Comparison of ENCODE assay signal across 21 cellular contexts in the genomic region with DNA sequence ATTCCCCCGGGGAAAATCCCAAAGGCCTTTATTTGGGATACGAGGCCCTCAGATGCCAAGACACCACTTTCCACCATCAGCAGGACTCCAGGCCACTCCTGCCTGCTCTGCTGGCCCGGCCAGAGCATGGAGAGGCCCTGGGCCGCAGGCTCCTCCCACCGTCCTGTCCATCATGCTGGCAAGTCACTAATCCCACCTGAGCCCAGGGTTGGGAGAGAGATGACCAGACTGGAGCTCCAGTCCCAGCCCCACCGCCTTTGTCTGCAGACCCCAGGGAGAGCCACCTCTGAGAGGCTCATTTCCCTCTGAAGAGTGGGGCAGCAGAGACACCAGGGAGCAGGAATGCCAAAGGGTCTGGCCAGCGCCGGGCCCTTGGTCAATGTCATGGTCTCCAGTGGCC. TPM values are rescaled to one million over a fixed set of nuclear protein-coding genes. Genes with fewer than 3 reads are reported as not detected.
A peak's percentile ranks its signal among the peaks of the same experiment; 100 is the strongest.
DNase-seq lines count a peak whose midpoint lies in the region; ATAC-seq and TF ChIP-seq lines count a peak whose summit lies in the region.
"Had no signal": no experiment of that assay in that cellular context is flagged by ENCODE, and none has a peak within 500 bp of the region (broad histone marks: within the 10 kb centered on the region; RNA-seq: fewer than 3 reads in every experiment).

No MANE protein-coding gene starts in this region.

- H3K36me3 Mint-ChIP-seq in GM23338 (ENCODE audit: low read depth) (no peaks in the 10 kb centered on the region; the same call in 2 of the 3 replicates), endodermal cell (ENCODE audit: low read depth) (no peaks in the 10 kb centered on the region), progenitor cell of endocrine pancreas (ENCODE audit: insufficient read depth) (peaks cover 1% of the 10 kb centered on the region)
- H3K36me3 Mint-ChIP-seq: CD4-positive, CD25-positive, alpha-beta regulatory T cell had no signal

- ATAC-seq in GM23338, result peak; percentile 3; the same call in 1 of the 3 replicates
- no peak for ATAC-seq in HG02840 (IDR thresholded peaks at IDR 0.05; ENCODE audit: low FRiP score, unreplicated experiment)
- ATAC-seq: GM12878 had no signal

- H2AFZ ChIP-seq in GM23338, result no peak overlapping the region

- H3K4me1 ChIP-seq in GM23338 (ENCODE audit: insufficient read depth) (no peaks in the 10 kb centered on the region; the same call in 1 of the 2 replicates), NT2/D1 (ENCODE audit: insufficient read depth, insufficient read length) (peaks cover 27% of the 10 kb centered on the region), endodermal cell (ENCODE audit: control insufficient read depth, insufficient read depth, low read length) (peaks cover 12% of the 10 kb centered on the region)

- H3K9ac ChIP-seq in NT2/D1 (ENCODE audit: insufficient read length, low read depth) (peak overlapping the region; percentile 50), endodermal cell (ENCODE audit: extremely low read depth, low read length, poor library complexity, severe bottlenecking) (no peak overlapping the region)

- H3K27ac Mint-ChIP-seq in GM23338, result no peak overlapping the region
- H3K27ac Mint-ChIP-seq in endodermal cell, result no peak overlapping the region
- peak overlapping the region; percentile 69 for H3K27ac Mint-ChIP-seq in progenitor cell of endocrine pancreas
- H3K27ac Mint-ChIP-seq: CD4-positive, CD25-positive, alpha-beta regulatory T cell had no signal

- TF ChIP-seq CTCF in GM23338 (conservative IDR thresholded peaks at IDR 0.05; ENCODE audit: low read depth in 2 of 2) (no peak), endodermal cell (conservative IDR thresholded peaks at IDR 0.05) (no peak), progenitor cell of endocrine pancreas (IDR thresholded peaks at IDR 0.05; ENCODE audit: unreplicated experiment) (no peak)

- peaks cover 42% of the 10 kb centered on the region for H3K27me3 ChIP-seq in GM23338 (ENCODE audit: insufficient read depth)
- H3K27me3 ChIP-seq in NT2/D1 (ENCODE audit: insufficient read depth, insufficient read length), result peaks cover 31% of the 10 kb centered on the region
- peaks cover 3% of the 10 kb centered on the region for H3K27me3 ChIP-seq in endodermal cell (ENCODE audit: control insufficient read depth, insufficient read depth, low read length, poor library complexity, severe bottlenecking)

- peaks cover 19% of the 10 kb centered on the region for H3K4me1 Mint-ChIP-seq in GM23338
- H3K4me1 Mint-ChIP-seq in endodermal cell, result peaks cover 10% of the 10 kb centered on the region
- peaks cover 12% of the 10 kb centered on the region for H3K4me1 Mint-ChIP-seq in progenitor cell of endocrine pancreas (ENCODE audit: low read depth)

- no peak overlapping the region for H3K4me3 ChIP-seq in GM23338
- H3K4me3 ChIP-seq in NT2/D1 (ENCODE audit: insufficient read length, low read depth), result no peak overlapping the region
- H3K4me3 ChIP-seq in endodermal cell (ENCODE audit: low read length), result no peak overlapping the region
- H3K4me3 ChIP-seq: GM12878, SK-N-MC had no signal

- no peak overlapping the region for H3K4me2 ChIP-seq in GM23338

- H3K4me3 Mint-ChIP-seq in GM23338 (no peak overlapping the region), endodermal cell (no peak overlapping the region), progenitor cell of endocrine pancreas (ENCODE audit: low read depth) (no peak overlapping the region)
- H3K4me3 Mint-ChIP-seq: CD4-positive, CD25-positive, alpha-beta regulatory T cell had no signal

- H3K27ac ChIP-seq in GM23338 (ENCODE audit: low read depth), result no peak overlapping the region
- no peak overlapping the region for H3K27ac ChIP-seq in endodermal cell (ENCODE audit: low read depth, low read length)
- H3K27ac ChIP-seq: HL-60, SK-N-MC had no signal

- peaks cover 10% of the 10 kb centered on the region; the same call in 2 of the 3 replicates for H3K9me3 Mint-ChIP-seq in GM23338
- peaks cover 4% of the 10 kb centered on the region for H3K9me3 Mint-ChIP-seq in endodermal cell
- H3K9me3 Mint-ChIP-seq in progenitor cell of endocrine pancreas (ENCODE audit: low read depth), result no peaks in the 10 kb centered on the region

- 0 out of 2 replicates have a peak, but pooled peaks cover 6% of the 10 kb centered on the region for H3F3A ChIP-seq in GM23338 (replicated peaks; ENCODE audit: low read depth)

- no peaks in the 10 kb centered on the region for H3K36me3 ChIP-seq in GM23338 (ENCODE audit: insufficient read depth)
- peaks cover 13% of the 10 kb centered on the region for H3K36me3 ChIP-seq in NT2/D1 (ENCODE audit: insufficient read depth, insufficient read length, low read length)
- no peaks in the 10 kb centered on the region for H3K36me3 ChIP-seq in endodermal cell (ENCODE audit: control insufficient read depth, insufficient read depth, low read length)

- H3K27me3 Mint-ChIP-seq in GM23338 (ENCODE audit: insufficient read depth, low read depth, poor library complexity) (peaks cover 52% of the 10 kb centered on the region), endodermal cell (ENCODE audit: insufficient read depth) (peaks cover 65% of the 10 kb centered on the region), progenitor cell of endocrine pancreas (peaks cover 48% of the 10 kb centered on the region)

- WGBS in endodermal cell (ENCODE audit: insufficient coverage in 1 of 2, insufficient read length in 1 of 2), 2 experiments, result 82% methylated on average over 7 to 8 of the region's 8 CpGs

- DNase-seq in GM23338 (ENCODE audit: low spot score), result peak; percentile 54
- DNase-seq in NT2/D1 (ENCODE audit: low read depth, low spot score), result no peak
- peak; percentile 85 for DNase-seq in endodermal cell
- no peak for DNase-seq in progenitor cell of endocrine pancreas (ENCODE audit: low spot score, unreplicated experiment)
- no peak for DNase-seq in NK-92 (lab: John Stamatoyannopoulos, UW; ENCODE audit: unreplicated experiment)
- DNase-seq in NCI-H2029 treated with DMSO at 0.1 percent for 48 hours (lab: John Stamatoyannopoulos, UW), result no peak
- DNase-seq: AML-193; CD4-positive, CD25-positive, alpha-beta regulatory T cell; COR-L47; IMR-90; Karpas-422; NCI-H1417 treated with DMSO at 0.1 percent for 48 hours; NCI-H187 treated with DMSO at 0.1 percent for 48 hours; NCI-H2171; NCI-H446; NCI-H526 treated with DMSO at 0.1 percent for 48 hours had no signal

- H4K20me1 ChIP-seq in GM23338 (replicated peaks; ENCODE audit: insufficient read depth), result no peaks in the 10 kb centered on the region; the same call in 1 of the 2 replicates

- no peaks in the 10 kb centered on the region for H3K9me2 ChIP-seq in GM23338 (ENCODE audit: insufficient read depth)

- H3K9me3 ChIP-seq in NT2/D1 (ENCODE audit: insufficient read depth, low read length), result no peaks in the 10 kb centered on the region
- H3K9me3 ChIP-seq in endodermal cell (ENCODE audit: control insufficient read depth, low read length), result no peaks in the 10 kb centered on the region

- H3K79me2 ChIP-seq in GM23338 (replicated peaks; ENCODE audit: insufficient read depth), result no peaks in the 10 kb centered on the region

TF ChIP-seq in GM23338, 12 proteins besides CTCF, POLR2A, EP300 and RAD21 (continues in another document):
- no peak for TF ChIP-seq JUNB (IDR thresholded peaks at IDR 0.05; ENCODE audit: unreplicated experiment)

RNA-seq across cellular contexts. Expression of a gene that starts 4.6 kb away (rescaled TPM):
- 1.3 and 2.2 TPM in 2 replicates for total RNA-seq in GM23338 (2014; rRNA removed; shearing (Covaris generic))
- 0.09 and 0.24 TPM in 2 replicates for polyA plus RNA-seq in GM23338 (2016; fragmentation: Nextera tagmentation; extraction: Ambion mirVana)
- total RNA-seq in endodermal cell, result under 1 TPM; 0.15 to 0.22 TPM
- 0.25 TPM for polyA plus RNA-seq in endodermal cell (2013, experiment 1 of 2)
- polyA plus RNA-seq in endodermal cell (2013, experiment 2 of 2), result 0.21 TPM
- total RNA-seq in progenitor cell of endocrine pancreas, result 0.34 and 0.53 TPM in 2 replicates
- total RNA-seq: HT1080 had no signal

RNA-seq across cellular contexts. Expression of a gene that starts 21.8 kb away (rescaled TPM):
- total RNA-seq in GM23338 (2014; rRNA removed; shearing (Covaris generic)), result 23.3 and 29.4 TPM in 2 replicates
- 74.7 and 81.9 TPM in 2 replicates for polyA plus RNA-seq in GM23338 (2016; fragmentation: Nextera tagmentation; extraction: Ambion mirVana)
- total RNA-seq in endodermal cell, result 10 to 100 TPM; 56.6 to 79.1 TPM
- 35.0 TPM for polyA plus RNA-seq in endodermal cell (2013, experiment 1 of 2)
- polyA plus RNA-seq in endodermal cell (2013, experiment 2 of 2), result 33.3 TPM
- 40.4 and 43.8 TPM in 2 replicates for total RNA-seq in progenitor cell of endocrine pancreas

RNA-seq across cellular contexts. Expression of a gene that starts 22.4 kb away (rescaled TPM):
- total RNA-seq in GM23338 (2014; rRNA removed; shearing (Covaris generic)), result 15.9 and 16.0 TPM in 2 replicates
- 2.5 and 5.0 TPM in 2 replicates for polyA plus RNA-seq in GM23338 (2016; fragmentation: Nextera tagmentation; extraction: Ambion mirVana)
- total RNA-seq in endodermal cell, result 10 to 100 TPM in 1 of 2 donors, 1 to 10 TPM in 1; 9.4 to 11.3 TPM
- 4.8 TPM for polyA plus RNA-seq in endodermal cell (2013, experiment 1 of 2)
- polyA plus RNA-seq in endodermal cell (2013, experiment 2 of 2), result 4.9 TPM
- 8.7 and 9.1 TPM in 2 replicates for total RNA-seq in progenitor cell of endocrine pancreas

Comparison
In these comparisons a context has a peak if more than half of its experiments do, and no peak if none do; other contexts are left out.
1. DNase-seq: peak in GM23338 (single experiment) and endodermal cell (single experiment); none in NT2/D1 (single experiment), progenitor cell of endocrine pancreas (single experiment), NK-92 (single experiment) and NCI-H2029 treated with DMSO at 0.1 percent for 48 hours (single experiment).